In the genomic region with DNA sequence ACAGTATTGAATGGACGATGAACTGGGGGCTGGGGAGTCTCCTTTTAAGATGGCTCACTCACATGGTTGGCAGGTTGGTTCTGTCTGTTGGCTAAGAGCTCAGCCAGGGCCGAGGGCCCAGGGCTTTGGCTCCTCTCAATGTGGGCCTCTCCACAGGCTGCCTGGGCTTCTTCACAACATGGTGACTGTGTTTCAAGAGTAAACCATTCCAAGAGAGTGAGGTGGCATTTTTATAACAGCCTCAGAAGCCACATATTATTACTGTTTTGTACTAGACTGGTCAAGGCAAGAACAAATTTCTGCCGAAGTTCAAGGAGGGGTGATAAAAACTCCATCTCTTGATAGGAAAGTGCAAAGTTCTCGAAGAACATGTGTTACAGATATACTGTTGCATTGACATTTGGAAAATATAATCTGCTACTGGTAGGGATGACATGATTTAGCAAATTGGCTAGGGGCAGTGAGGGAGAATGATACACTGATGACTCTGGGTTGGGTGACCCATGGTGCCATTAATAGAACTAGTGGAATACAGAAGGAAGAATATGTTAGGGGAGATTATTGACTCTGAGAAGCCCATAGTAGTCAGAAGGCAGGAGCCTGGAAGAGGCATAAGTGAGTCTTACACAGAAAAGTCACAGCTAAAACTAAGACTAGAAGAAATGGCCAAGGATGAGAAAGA, we compare ENCODE assay signal across 27 cellular contexts. TPM values are rescaled to one million over a fixed set of nuclear protein-coding genes. Genes with fewer than 3 reads are reported as not detected.
DNase-seq lines count a peak whose midpoint lies in the region; FAIRE-seq and TF ChIP-seq lines count a peak whose summit lies in the region.
"Had no signal": no experiment of that assay in that cellular context is flagged by ENCODE, and none has a peak within 500 bp of the region (broad histone marks: within the 10 kb centered on the region; RNA-seq: fewer than 3 reads in every experiment).

No MANE protein-coding gene starts in this region.

- H3K27me3 ChIP-seq in brain microvascular endothelial cell (replicated peaks) (no peaks in the 10 kb centered on the region), mesenchymal stem cell (ENCODE audit: control insufficient read depth in 1 of 2, insufficient read depth in 1 of 2, low read length in 2 of 2) (no peaks in the 10 kb centered on the region), HAP-1 (ENCODE audit: low read depth) (no peaks in the 10 kb centered on the region), H9 (ENCODE audit: insufficient read depth, low read length) (no peaks in the 10 kb centered on the region)

- H3K9me3 Mint-ChIP-seq in HFFc6: no peaks in the 10 kb centered on the region
- H3K9me3 Mint-ChIP-seq in H9: no peaks in the 10 kb centered on the region
- H3K9me3 Mint-ChIP-seq: activated naive CD8-positive, alpha-beta T cell treated with anti-CD3 and anti-CD28 coated beads, Interleukin-2, amount 10 ng/mL, durations not matched to agents 7 days and 5 days; naive B cell; WTC11 had no signal

- H3K36me3 ChIP-seq in brain microvascular endothelial cell (replicated peaks) (no peaks in the 10 kb centered on the region), mesenchymal stem cell (ENCODE audit: control insufficient read depth in 1 of 2, insufficient read depth in 2 of 2, low read depth in 1 of 2, low read length in 2 of 2) (peaks cover 3 to 4% of the 10 kb centered on the region in 2 experiments), HAP-1 (replicated peaks) (no peaks in the 10 kb centered on the region)

- H3K27me3 Mint-ChIP-seq in HFFc6 (ENCODE audit: insufficient read depth) (no peaks in the 10 kb centered on the region; the same call in 1 of the 2 replicates), H9 (ENCODE audit: low read depth) (no peaks in the 10 kb centered on the region)
- H3K27me3 Mint-ChIP-seq: naive B cell had no signal

- H4K8ac ChIP-seq in mesenchymal stem cell (ENCODE audit: low read length) (peak overlapping the region; percentile 61), H9 (replicated peaks; ENCODE audit: insufficient read length, low read depth, low read length) (no peak overlapping the region)

- no peaks in the 10 kb centered on the region for H3K23me2 ChIP-seq in H9 (ENCODE audit: insufficient read length, low read depth, low read length, poor library complexity, severe bottlenecking)

- H3K9me3 ChIP-seq in mesenchymal stem cell (ENCODE audit: control insufficient read depth, low read length) (no peaks in the 10 kb centered on the region), HAP-1 (no peaks in the 10 kb centered on the region), H9 (ENCODE audit: control insufficient read depth, low read depth, low read length) (no peaks in the 10 kb centered on the region)
- H3K9me3 ChIP-seq: lower lobe of right lung had no signal

- H3K79me2 ChIP-seq in H9 (ENCODE audit: insufficient read depth, low read length): no peaks in the 10 kb centered on the region

- H3K27ac ChIP-seq in brain microvascular endothelial cell: peak overlapping the region; percentile 16
- no peak overlapping the region for H3K27ac ChIP-seq in mesenchymal stem cell (ENCODE audit: low read length, poor library complexity, severe bottlenecking)
- no peak overlapping the region for H3K27ac ChIP-seq in H9 (ENCODE audit: insufficient read length, low read depth, low read length)
- H3K27ac ChIP-seq: lower lobe of right lung had no signal

- H2BK12ac ChIP-seq in mesenchymal stem cell (ENCODE audit: low read length in 2 of 2) (peak overlapping the region in 1 of 2 experiments; percentile 52), H9 (ENCODE audit: insufficient read length, low read depth, low read length) (no peak overlapping the region)

- H3K23ac ChIP-seq in mesenchymal stem cell (ENCODE audit: low read length in 2 of 2): no peak overlapping the region
- no peak overlapping the region for H3K23ac ChIP-seq in H9 (ENCODE audit: insufficient read length, low read depth, low read length)

- H3T11ph ChIP-seq in H9 (ENCODE audit: low read length): no peak overlapping the region

- H3K4me3 ChIP-seq in brain microvascular endothelial cell (ENCODE audit: low read depth, low read length) (no peak overlapping the region), mesenchymal stem cell (ENCODE audit: insufficient read depth in 1 of 2, low read depth in 1 of 2, low read length in 2 of 2) (peak overlapping the region in 1 of 2 experiments; percentile 35), HAP-1 (no peak overlapping the region)
- H3K4me3 ChIP-seq: lower lobe of right lung had no signal

- no peak overlapping the region for H3K4ac ChIP-seq in mesenchymal stem cell (ENCODE audit: low read depth in 1 of 2, low read length in 2 of 2)
- H3K4ac ChIP-seq in H9 (ENCODE audit: low read depth, low read length): no peak overlapping the region

- no peak overlapping the region for H3K56ac ChIP-seq in H9 (ENCODE audit: insufficient read length, low read depth, low read length)

- WGBS in mesenchymal stem cell: 65% methylated on average over 4 of the region's 4 CpGs
- whole genome bisulfite sequencing in H9 (ENCODE audit: extremely low coverage, insufficient read length, low lambda C conversion rate): no CpG with 5 or more reads among the region's 4 CpGs

- H3K9ac ChIP-seq in mesenchymal stem cell (ENCODE audit: low read length): peak overlapping the region; percentile 2
- H3K9ac ChIP-seq in H9 (ENCODE audit: extremely low read depth, insufficient read length, low read length): no peak overlapping the region

- H4K5ac ChIP-seq in H9 (ENCODE audit: insufficient read length, low read depth, low read length): no peak overlapping the region

- no peak overlapping the region for H3K4me3 Mint-ChIP-seq in HFFc6
- H3K4me3 Mint-ChIP-seq in H9: no peak overlapping the region
- H3K4me3 Mint-ChIP-seq: activated naive CD8-positive, alpha-beta T cell treated with anti-CD3 and anti-CD28 coated beads, Interleukin-2, amount 10 ng/mL, durations not matched to agents 7 days and 5 days; naive B cell; WTC11 had no signal

- H2AK5ac ChIP-seq in mesenchymal stem cell (ENCODE audit: low read length, severe bottlenecking): peak overlapping the region; percentile 63
- H2AK5ac ChIP-seq in H9 (ENCODE audit: insufficient read length, low read length): no peak overlapping the region

- DNase-seq in AG08395 (ENCODE audit: low spot score) (peak; percentile 17), HFFc6 (peak; percentile 58), brain microvascular endothelial cell (peak; percentile 51), mesenchymal stem cell (no peak), urothelium cell line (ENCODE audit: low spot score) (no peak), HAP-1 (ENCODE audit: low spot score in 2 of 2) (no peak), HTR-8/SVneo (ENCODE audit: insufficient read length, low spot score) (no peak), H9 (no peak)
- DNase-seq: activated naive CD8-positive, alpha-beta T cell treated with anti-CD3 and anti-CD28 coated beads, Interleukin-2, amount 10 ng/mL, durations not matched to agents 7 days and 5 days; Calu3; cortex of kidney; lower lobe of right lung; naive B cell; NCI-H1048; NCI-H1930; NCI-H345; NCI-H82; right cardiac atrium; T-helper 9 cell had no signal

- H2BK5ac ChIP-seq in mesenchymal stem cell (ENCODE audit: low read depth, low read length, poor library complexity, severe bottlenecking) (no peak overlapping the region), H9 (ENCODE audit: insufficient read length, low read length) (no peak overlapping the region)

- H3K36me3 Mint-ChIP-seq in HFFc6 (ENCODE audit: low read depth) (no peaks in the 10 kb centered on the region), H9 (ENCODE audit: insufficient read depth in 1 of 3, low read depth in 3 of 3) (peaks cover 0 to 9% (median 2%) of the 10 kb centered on the region in 3 experiments; a peak in 3 of 7 replicates)
- H3K36me3 Mint-ChIP-seq: naive B cell had no signal

- H3K14ac ChIP-seq in mesenchymal stem cell (ENCODE audit: low read length in 2 of 2) (no peak overlapping the region), H9 (ENCODE audit: insufficient read depth, low read length) (no peak overlapping the region)

- H3K4me2 ChIP-seq in mesenchymal stem cell (ENCODE audit: low read length, poor library complexity, severe bottlenecking) (no peak overlapping the region), H9 (ENCODE audit: insufficient read depth, insufficient read length, low read length) (no peak overlapping the region)

- H3K4me1 ChIP-seq in mesenchymal stem cell (ENCODE audit: control insufficient read depth, insufficient read depth, low read depth, low read length): peaks cover 19% of the 10 kb centered on the region
- H3K4me1 ChIP-seq in HAP-1: peaks cover 10% of the 10 kb centered on the region
- peaks cover 16% of the 10 kb centered on the region; the same call in 1 of the 2 replicates for H3K4me1 ChIP-seq in H9 (ENCODE audit: insufficient read depth, low read length)

- peaks cover 5% of the 10 kb centered on the region for H3K79me1 ChIP-seq in mesenchymal stem cell (replicated peaks; ENCODE audit: low read length, poor library complexity, severe bottlenecking)
- H3K79me1 ChIP-seq in H9 (ENCODE audit: insufficient read depth, low read depth, low read length, poor library complexity, severe bottlenecking): no peaks in the 10 kb centered on the region

- H2BK20ac ChIP-seq in H9 (ENCODE audit: low read depth, low read length, poor library complexity, severe bottlenecking): no peak overlapping the region

- H4K91ac ChIP-seq in mesenchymal stem cell (ENCODE audit: low read length) (no peak overlapping the region), H9 (ENCODE audit: insufficient read length, low read depth, low read length) (no peak overlapping the region)

- TF ChIP-seq CTCF in HFFc6 (IDR thresholded peaks at IDR 0.05) (no peak), brain microvascular endothelial cell (IDR thresholded peaks at IDR 0.05; ENCODE audit: low read depth, low read length, missing control alignments) (no peak), H9 (conservative IDR thresholded peaks at IDR 0.05) (no peak)

- H4K20me1 ChIP-seq in H9 (ENCODE audit: control insufficient read depth, insufficient read depth, insufficient read length): no peaks in the 10 kb centered on the region

- H3K18ac ChIP-seq in mesenchymal stem cell (ENCODE audit: low read depth in 1 of 2, low read length in 2 of 2) (no peak overlapping the region), H9 (ENCODE audit: insufficient read length, low read depth, low read length) (no peak overlapping the region)

- H3K4me1 Mint-ChIP-seq in HFFc6 (ENCODE audit: low read depth): peaks cover 55% of the 10 kb centered on the region
- peaks cover 23 to 26% of the 10 kb centered on the region in 2 experiments for H3K4me1 Mint-ChIP-seq in H9

- FAIRE-seq in urothelium cell line (lab: Jason Lieb, UNC) (no peak), HTR-8/SVneo (lab: Jason Lieb, UNC) (no peak)
- FAIRE-seq: islet of Langerhans had no signal

- in situ Hi-C loops in brain microvascular endothelial cell (cut with HindIII; ENCODE audit: low pct_ligation_motif_present, low sequenced_read_pairs): no loop called here
- in situ Hi-C loops in HAP-1 (cut with MboI; ENCODE audit: low sequenced_read_pairs): no loop called here

- H2BK15ac ChIP-seq in mesenchymal stem cell (ENCODE audit: low read depth, poor library complexity, severe bottlenecking) (no peak overlapping the region), H9 (ENCODE audit: low read depth, low read length) (no peak overlapping the region)

- no peak overlapping the region for H2AFZ ChIP-seq in mesenchymal stem cell (ENCODE audit: low read depth, low read length)
- H2AFZ ChIP-seq in H9 (ENCODE audit: low read length): no peak overlapping the region

- H2BK120ac ChIP-seq in mesenchymal stem cell (ENCODE audit: low read depth, low read length) (no peak overlapping the region), H9 (ENCODE audit: low read depth, low read length, poor library complexity, severe bottlenecking) (no peak overlapping the region)

- H3K27ac Mint-ChIP-seq in HFFc6: peak overlapping the region; percentile 80
- 0 out of 7 replicates have a peak overlapping the region, but pooled peaks of 1 of the 3 experiments have one; percentile 8 for H3K27ac Mint-ChIP-seq in H9
- H3K27ac Mint-ChIP-seq: activated naive CD8-positive, alpha-beta T cell treated with anti-CD3 and anti-CD28 coated beads, Interleukin-2, amount 10 ng/mL, durations not matched to agents 7 days and 5 days; naive B cell; WTC11 had no signal

RNA-seq across cellular contexts. Expression of gene RPL26, which starts 20.2 kb away (rescaled TPM):
- total RNA-seq in HFFc6 (2021; fragmentation: NEBNext Ultra II Directional; extraction: Animal tissue kit (Norgen Biotek cat#: 25700)): 1,000 to 10,000 TPM; 1,301 to 1,432 (median 1,370) TPM
- 6,000 TPM for polyA plus RNA-seq in mesenchymal stem cell (2013, experiment 1 of 2)
- polyA plus RNA-seq in mesenchymal stem cell (2013, experiment 2 of 2): 5,819 TPM
- total RNA-seq in H9 (2021): 2,434 and 2,435 TPM in 2 replicates

RNA-seq across cellular contexts. Expression of gene ODF4, which starts 23.2 kb away (rescaled TPM):
- not detected for total RNA-seq in HFFc6 (2021; fragmentation: NEBNext Ultra II Directional; extraction: Animal tissue kit (Norgen Biotek cat#: 25700))
- polyA plus RNA-seq in mesenchymal stem cell (2013, experiment 1 of 2): not detected
- polyA plus RNA-seq in mesenchymal stem cell (2013, experiment 2 of 2): not detected
- not detected in 2 replicates for total RNA-seq in H9 (2021)
- total RNA-seq: A673; activated naive CD8-positive, alpha-beta T cell treated with anti-CD3 and anti-CD28 coated beads, Interleukin-2, amount 10 ng/mL, durations not matched to agents 7 days and 5 days; Calu3; G401; HT1080; lower lobe of right lung; OCI-LY7; osteocyte; right cardiac atrium; urinary bladder; WTC11 had no signal
- polyA plus RNA-seq: right cardiac atrium, urinary bladder had no signal

RNA-seq across cellular contexts. Expression of gene RNF222, which starts 34.8 kb away (rescaled TPM):
- not detected for total RNA-seq in HFFc6 (2021; fragmentation: NEBNext Ultra II Directional; extraction: Animal tissue kit (Norgen Biotek cat#: 25700))
- polyA plus RNA-seq in mesenchymal stem cell (2013, experiment 1 of 2): not detected
- not detected for polyA plus RNA-seq in mesenchymal stem cell (2013, experiment 2 of 2)
- total RNA-seq in H9 (2021): 0.07 and 0.09 TPM in 2 replicates
- total RNA-seq: A673, Calu3, HT1080, lower lobe of right lung, osteocyte, right cardiac atrium, urinary bladder, WTC11 had no signal
- polyA plus RNA-seq: right cardiac atrium, urinary bladder had no signal

RNA-seq across cellular contexts. Expression of gene ARHGEF15, which starts 52.8 kb away (rescaled TPM):
- not detected for total RNA-seq in HFFc6 (2021; fragmentation: NEBNext Ultra II Directional; extraction: Animal tissue kit (Norgen Biotek cat#: 25700))
- not detected for polyA plus RNA-seq in mesenchymal stem cell (2013, experiment 1 of 2)
- not detected for polyA plus RNA-seq in mesenchymal stem cell (2013, experiment 2 of 2)
- total RNA-seq in H9 (2021): 0.35 and 0.39 TPM in 2 replicates
- total RNA-seq: A673; activated naive CD8-positive, alpha-beta T cell treated with anti-CD3 and anti-CD28 coated beads, Interleukin-2, amount 10 ng/mL, durations not matched to agents 7 days and 5 days; Calu3; OCI-LY7; osteocyte had no signal

Comparison
In these comparisons a context has a peak if more than half of its experiments do, and no peak if none do; other contexts are left out.
1. DNase-seq: peak in AG08395 (single experiment), HFFc6 (single experiment) and brain microvascular endothelial cell (single experiment); none in mesenchymal stem cell (single experiment), urothelium cell line (single experiment), HAP-1 (0 of 2), HTR-8/SVneo (single experiment) and H9 (single experiment).